8 cellular contexts compared by ENCODE assay signal in genomic region chr19:7629347-7630054, GRCh38. TPM values are rescaled to one million over a fixed set of nuclear protein-coding genes. Genes with fewer than 3 reads are reported as not detected.
DNase-seq lines count a peak whose midpoint lies in the region; ATAC-seq and TF ChIP-seq lines count a peak whose summit lies in the region.

A gene with protein sequence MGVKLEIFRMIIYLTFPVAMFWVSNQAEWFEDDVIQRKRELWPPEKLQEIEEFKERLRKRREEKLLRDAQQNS (plus strand): TSS chr19:7629793. CDS start chr19:7629834, 41 bp downstream.
XAB2 (minus strand) TSS chr19:7629545; CDS start chr19:7629527, 18 bp downstream.

- TF ChIP-seq RAD21 in SK-N-SH (IDR thresholded peaks at IDR 0.05; ENCODE audit: low read length), result no peak

- H3K4me3 ChIP-seq in HFF-Myc (replicated peaks; ENCODE audit: low read depth, low read length) (peak within 1 kb of the TSS; percentile 98), SK-N-SH (ENCODE audit: low read depth in 2 of 2, low read length in 1 of 2) (peak within 1 kb of the TSS; percentile 100), gastroesophageal sphincter (peak within 1 kb of the TSS; percentile 44 to 76), neutrophil (ENCODE audit: low read depth in 1 of 2, low read length in 1 of 2) (peak within 1 kb of the TSS; percentile 88 to 97)

- H3K27ac ChIP-seq in SK-N-SH (ENCODE audit: low read depth in 2 of 2, low read length in 1 of 2) (peak within 1 kb of the TSS; percentile 51 to 73; a peak in 3 of 4 replicates), gastroesophageal sphincter (peak within 1 kb of the TSS; percentile 35 to 88 (median 86)), neutrophil (peak within 1 kb of the TSS; percentile 91), substantia nigra (ENCODE audit: low read depth, low read length, poor library complexity, severe bottlenecking) (peak within 1 kb of the TSS; percentile 82)

- H3K4me1 ChIP-seq in SK-N-SH (ENCODE audit: control insufficient read depth in 1 of 2, insufficient read depth in 2 of 2, low read depth in 1 of 2, low read length in 1 of 2) (peaks cover 8 to 20% of the 10 kb centered on the region in 2 experiments; a peak in 2 of 4 replicates), gastroesophageal sphincter (peaks cover 0 to 50% (median 26%) of the 10 kb centered on the region in 3 donors), neutrophil (ENCODE audit: control insufficient read depth in 1 of 2, insufficient read depth in 1 of 2, low read depth in 1 of 2, low read length in 1 of 2) (peaks cover 24 to 27% of the 10 kb centered on the region in 2 experiments)

- H3K27me3 ChIP-seq in SK-N-SH (ENCODE audit: insufficient read depth) (no peaks in the 10 kb centered on the region; the same call in 1 of the 2 replicates), gastroesophageal sphincter (no peaks in the 10 kb centered on the region), neutrophil (no peaks in the 10 kb centered on the region)

- 2% methylated on average over 40 of the region's 40 CpGs for WGBS in SK-N-SH (ENCODE audit: low lambda C conversion rate)
- 0% methylated on average over 14 to 15 of the region's 40 CpGs for WGBS in gastroesophageal sphincter (ENCODE audit: low coverage in 1 of 2), 2 donors

- peak within 1 kb of the TSS; percentile 87 for H2AFZ ChIP-seq in SK-N-SH (ENCODE audit: low read depth)

- POLR2A ChIA-PET in SK-N-SH (lab: Yijun Ruan, JAX), result interaction anchor here (0.6 to 3.1 kb wide), 9 partner anchors 10 to 795 kb away, joined by 3 to 16 read pairs (median 5); partner anchors contain the start of genes CAMSAP3 and TRAPPC5

- peak within 1 kb of the TSS; percentile 93 for H3K4me2 ChIP-seq in SK-N-SH

- TF ChIP-seq EP300 in SK-N-SH (IDR thresholded peaks at IDR 0.05; ENCODE audit: borderline replicate concordance in 1 of 2, low read depth in 1 of 2, low read length in 1 of 2) (no peak), gastroesophageal sphincter (IDR thresholded peaks at IDR 0.05) (no peak)

- DNase-seq in GM03348 (ENCODE audit: low spot score), result peak; percentile 99
- peak; percentile 98 for DNase-seq in HFF-Myc (ENCODE audit: extremely low read depth, low read depth)
- DNase-seq in NCI-H1048 (lab: John Stamatoyannopoulos, UW), result peak; percentile 95
- DNase-seq in SK-N-SH, result peak; percentile 97
- DNase-seq in activated naive CD4-positive, alpha-beta T cell treated with anti-CD3 and anti-CD28 coated beads, Interleukin-2, amount 50 U/mL, for 16 hours, result peak; percentile 92
- peak; percentile 60 to 99 (median 95) for DNase-seq in substantia nigra (lab: John Stamatoyannopoulos, UW)

- peak; percentile 99 for ATAC-seq in gastroesophageal sphincter

- no peaks in the 10 kb centered on the region for H3K9me3 ChIP-seq in SK-N-SH
- no peaks in the 10 kb centered on the region for H3K9me3 ChIP-seq in gastroesophageal sphincter
- H3K9me3 ChIP-seq in neutrophil, result no peaks in the 10 kb centered on the region

- CTCF ChIA-PET in SK-N-SH (lab: Yijun Ruan, JAX), result interaction anchor here (0.9 to 2.4 kb wide), 7 partner anchors 10 to 275 kb away, joined by 3 to 21 read pairs (median 5); partner anchors contain the start of gene TRAPPC5

- H3K79me2 ChIP-seq in SK-N-SH (ENCODE audit: insufficient read depth), result peaks cover 49% of the 10 kb centered on the region

- no peak for TF ChIP-seq CTCF in HFF-Myc (IDR thresholded peaks at IDR 0.05; ENCODE audit: low read depth, low read length, missing control alignments)
- no peak for TF ChIP-seq CTCF in SK-N-SH (IDR thresholded peaks at IDR 0.05)
- TF ChIP-seq CTCF in gastroesophageal sphincter (IDR thresholded peaks at IDR 0.05), result peak in 1 of 4 experiments; percentile 6
- peak; percentile 49 for TF ChIP-seq CTCF in neutrophil (IDR thresholded peaks at IDR 0.05)

- H3K9ac ChIP-seq in SK-N-SH, result peak within 1 kb of the TSS; percentile 99

- peak in 1 of 2 donors; percentile 43 for TF ChIP-seq POLR2A in gastroesophageal sphincter (IDR thresholded peaks at IDR 0.05)

- 0 out of 2 replicates have a peak, but pooled peaks cover 5% of the 10 kb centered on the region for H4K20me1 ChIP-seq in SK-N-SH (ENCODE audit: insufficient read depth)

- H3K36me3 ChIP-seq in SK-N-SH (replicated peaks in 1 of 2; ENCODE audit: control insufficient read depth in 1 of 2, insufficient read depth in 2 of 2, low read length in 1 of 2) (peaks cover 0 to 19% of the 10 kb centered on the region in 2 experiments), gastroesophageal sphincter (peaks cover 0 to 46% of the 10 kb centered on the region in 2 donors), neutrophil (peaks cover 46% of the 10 kb centered on the region)

- H3K9me2 ChIP-seq in SK-N-SH, result no peaks in the 10 kb centered on the region

- no peaks in the 10 kb centered on the region for H3F3A ChIP-seq in SK-N-SH (replicated peaks; ENCODE audit: insufficient read depth)

TF ChIP-seq in SK-N-SH, 30 proteins besides CTCF, POLR2A, EP300 and RAD21 (continues in another document):
- TF ChIP-seq MEF2A (IDR thresholded peaks at IDR 0.05; ENCODE audit: borderline replicate concordance, low read depth) (no peak), TAF1 (IDR thresholded peaks at IDR 0.05; ENCODE audit: borderline replicate concordance, low read depth, low read length) (no peak; the same call in none of the 2 replicates), CHD2 (IDR thresholded peaks at IDR 0.05; ENCODE audit: low read length, partially characterized antibody) (peak; percentile 70), ELF1 (IDR thresholded peaks at IDR 0.05) (peak; percentile 94)
- TF ChIP-seq, protein P1, sequence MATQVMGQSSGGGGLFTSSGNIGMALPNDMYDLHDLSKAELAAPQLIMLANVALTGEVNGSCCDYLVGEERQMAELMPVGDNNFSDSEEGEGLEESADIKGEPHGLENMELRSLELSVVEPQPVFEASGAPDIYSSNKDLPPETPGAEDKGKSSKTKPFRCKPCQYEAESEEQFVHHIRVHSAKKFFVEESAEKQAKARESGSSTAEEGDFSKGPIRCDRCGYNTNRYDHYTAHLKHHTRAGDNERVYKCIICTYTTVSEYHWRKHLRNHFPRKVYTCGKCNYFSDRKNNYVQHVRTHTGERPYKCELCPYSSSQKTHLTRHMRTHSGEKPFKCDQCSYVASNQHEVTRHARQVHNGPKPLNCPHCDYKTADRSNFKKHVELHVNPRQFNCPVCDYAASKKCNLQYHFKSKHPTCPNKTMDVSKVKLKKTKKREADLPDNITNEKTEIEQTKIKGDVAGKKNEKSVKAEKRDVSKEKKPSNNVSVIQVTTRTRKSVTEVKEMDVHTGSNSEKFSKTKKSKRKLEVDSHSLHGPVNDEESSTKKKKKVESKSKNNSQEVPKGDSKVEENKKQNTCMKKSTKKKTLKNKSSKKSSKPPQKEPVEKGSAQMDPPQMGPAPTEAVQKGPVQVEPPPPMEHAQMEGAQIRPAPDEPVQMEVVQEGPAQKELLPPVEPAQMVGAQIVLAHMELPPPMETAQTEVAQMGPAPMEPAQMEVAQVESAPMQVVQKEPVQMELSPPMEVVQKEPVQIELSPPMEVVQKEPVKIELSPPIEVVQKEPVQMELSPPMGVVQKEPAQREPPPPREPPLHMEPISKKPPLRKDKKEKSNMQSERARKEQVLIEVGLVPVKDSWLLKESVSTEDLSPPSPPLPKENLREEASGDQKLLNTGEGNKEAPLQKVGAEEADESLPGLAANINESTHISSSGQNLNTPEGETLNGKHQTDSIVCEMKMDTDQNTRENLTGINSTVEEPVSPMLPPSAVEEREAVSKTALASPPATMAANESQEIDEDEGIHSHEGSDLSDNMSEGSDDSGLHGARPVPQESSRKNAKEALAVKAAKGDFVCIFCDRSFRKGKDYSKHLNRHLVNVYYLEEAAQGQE (IDR thresholded peaks at IDR 0.05; ENCODE audit: low read depth, low read length), result no peak
- TF ChIP-seq, protein P2, sequence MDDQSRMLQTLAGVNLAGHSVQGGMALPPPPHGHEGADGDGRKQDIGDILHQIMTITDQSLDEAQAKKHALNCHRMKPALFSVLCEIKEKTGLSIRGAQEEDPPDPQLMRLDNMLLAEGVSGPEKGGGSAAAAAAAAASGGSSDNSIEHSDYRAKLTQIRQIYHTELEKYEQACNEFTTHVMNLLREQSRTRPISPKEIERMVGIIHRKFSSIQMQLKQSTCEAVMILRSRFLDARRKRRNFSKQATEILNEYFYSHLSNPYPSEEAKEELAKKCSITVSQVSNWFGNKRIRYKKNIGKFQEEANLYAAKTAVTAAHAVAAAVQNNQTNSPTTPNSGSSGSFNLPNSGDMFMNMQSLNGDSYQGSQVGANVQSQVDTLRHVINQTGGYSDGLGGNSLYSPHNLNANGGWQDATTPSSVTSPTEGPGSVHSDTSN (IDR thresholded peaks at IDR 0.05), result peak; percentile 100
- TF ChIP-seq, protein P3, sequence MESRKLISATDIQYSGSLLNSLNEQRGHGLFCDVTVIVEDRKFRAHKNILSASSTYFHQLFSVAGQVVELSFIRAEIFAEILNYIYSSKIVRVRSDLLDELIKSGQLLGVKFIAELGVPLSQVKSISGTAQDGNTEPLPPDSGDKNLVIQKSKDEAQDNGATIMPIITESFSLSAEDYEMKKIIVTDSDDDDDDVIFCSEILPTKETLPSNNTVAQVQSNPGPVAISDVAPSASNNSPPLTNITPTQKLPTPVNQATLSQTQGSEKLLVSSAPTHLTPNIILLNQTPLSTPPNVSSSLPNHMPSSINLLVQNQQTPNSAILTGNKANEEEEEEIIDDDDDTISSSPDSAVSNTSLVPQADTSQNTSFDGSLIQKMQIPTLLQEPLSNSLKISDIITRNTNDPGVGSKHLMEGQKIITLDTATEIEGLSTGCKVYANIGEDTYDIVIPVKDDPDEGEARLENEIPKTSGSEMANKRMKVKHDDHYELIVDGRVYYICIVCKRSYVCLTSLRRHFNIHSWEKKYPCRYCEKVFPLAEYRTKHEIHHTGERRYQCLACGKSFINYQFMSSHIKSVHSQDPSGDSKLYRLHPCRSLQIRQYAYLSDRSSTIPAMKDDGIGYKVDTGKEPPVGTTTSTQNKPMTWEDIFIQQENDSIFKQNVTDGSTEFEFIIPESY (IDR thresholded peaks at IDR 0.05; ENCODE audit: borderline replicate concordance, low read depth), result peak; percentile 57; the same call in 1 of the 2 replicates

RNA-seq across cellular contexts. Expression of the first gene that starts in this region (rescaled TPM):
- 48.1 and 54.0 TPM in 2 replicates for polyA plus RNA-seq in SK-N-SH (2012; rRNA removed)
- polyA plus RNA-seq in SK-N-SH (2012; cell fraction: cytosol; rRNA removed), result 55.8 and 86.5 TPM in 2 replicates
- polyA plus RNA-seq in SK-N-SH (2012; cell fraction: nucleus; rRNA removed), result 23.3 and 28.9 TPM in 2 replicates
- total RNA-seq in gastroesophageal sphincter, result 10 to 100 TPM; 12.0 to 26.8 (median 17.8) TPM

RNA-seq across cellular contexts. Expression of gene XAB2, which starts in this region (rescaled TPM):
- 36.5 and 43.3 TPM in 2 replicates for polyA plus RNA-seq in SK-N-SH (2012; rRNA removed)
- polyA plus RNA-seq in SK-N-SH (2012; cell fraction: cytosol; rRNA removed), result 10.7 and 18.6 TPM in 2 replicates
- polyA plus RNA-seq in SK-N-SH (2012; cell fraction: nucleus; rRNA removed), result 115 and 148 TPM in 2 replicates
- 10 to 100 TPM; 36.7 to 50.6 (median 42.5) TPM for total RNA-seq in gastroesophageal sphincter

Comparison
In these comparisons a context has a peak if more than half of its experiments do, and no peak if none do; other contexts are left out.
1. Peak in every context shown above with its lines: DNase-seq, ATAC-seq, H3K4me3 ChIP-seq and H3K27ac ChIP-seq.